ENCODE assay signal across 17 cellular contexts in the genomic region with DNA sequence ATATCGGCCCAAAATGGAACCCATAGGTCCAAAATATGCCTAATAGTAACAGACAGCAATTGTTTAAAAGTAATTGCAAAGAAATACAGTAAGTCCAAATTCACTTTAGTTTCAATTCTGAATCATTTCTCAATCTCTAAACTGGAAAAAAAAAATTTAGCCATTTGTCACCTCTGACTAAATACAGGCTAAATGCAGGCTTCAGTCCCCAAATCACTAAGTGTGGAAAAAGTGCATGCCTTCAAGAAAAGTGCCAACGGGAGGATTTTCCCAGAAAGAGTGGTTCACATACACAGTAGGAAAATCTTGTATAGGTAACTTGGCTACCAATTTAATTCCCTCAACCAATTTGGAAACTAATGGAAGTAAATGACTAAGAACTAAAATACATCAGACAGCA. TPM values are rescaled to one million over a fixed set of nuclear protein-coding genes. Genes with fewer than 3 reads are reported as not detected.
DNase-seq lines count a peak whose midpoint lies in the region; ATAC-seq, FAIRE-seq and TF ChIP-seq lines count a peak whose summit lies in the region.
"Had no signal": no experiment of that assay in that cellular context is flagged by ENCODE, and none has a peak within 500 bp of the region (broad histone marks: within the 10 kb centered on the region; RNA-seq: fewer than 3 reads in every experiment).

No MANE protein-coding gene starts in this region.

- no peak for TF ChIP-seq RAD21 in GM12878 (IDR thresholded peaks at IDR 0.05; ENCODE audit: insufficient read depth, low read depth, low read length)

- no peak for TF ChIP-seq POLR2A in GM12878 (IDR thresholded peaks at IDR 0.05; ENCODE audit: low read depth, low read length)

- TSS peak; percentile 24 for BruUV-seq in GM12878 (replicated peaks; lab: Mats Ljungman, UMichigan)

- no peak for FAIRE-seq in GM12878 (lab: Jason Lieb, UNC)

- H3K4me1 ChIP-seq in OCI-LY3 (ENCODE audit: low read length) (peaks cover 35% of the 10 kb centered on the region), GM12878 (ENCODE audit: control insufficient read depth, insufficient read depth, low read length) (peaks cover 41% of the 10 kb centered on the region)

- peaks cover 79% of the 10 kb centered on the region for H3K79me2 ChIP-seq in OCI-LY3 (ENCODE audit: low read length)
- peaks cover 52% of the 10 kb centered on the region for H3K79me2 ChIP-seq in GM12878 (ENCODE audit: control insufficient read depth, insufficient read depth, low read length)

- DNase-seq in natural killer cell treated with Interleukin-12 subunit alpha and Interleukin-12 subunit beta and Interleukin-15 and Interleukin-18, amount 100 ng/mL, for 72 hours (ENCODE audit: low spot score) = no peak
- DNase-seq in natural killer cell (no peak), GM12878 (ENCODE audit: low read depth, low spot score) (no peak), G401 (ENCODE audit: low spot score) (no peak), GM10266 (ENCODE audit: extremely low spot score) (no peak)
- DNase-seq in stimulated activated naive CD8-positive, alpha-beta T cell treated with anti-CD3 and anti-CD28 coated beads, Interleukin-15, amount 100 ng/mL, for 72 hours = no peak
- DNase-seq: GM23248, KBM-7, NCI-H1048, NCI-H2029 treated with DMSO at 0.1 percent for 48 hours, NCI-H510A had no signal

- TF ChIP-seq CTCF in natural killer cell (IDR thresholded peaks at IDR 0.05) (no peak), OCI-LY3 (IDR thresholded peaks at IDR 0.05; ENCODE audit: low read depth, low read length) (no peak), GM12878 (IDR thresholded peaks at IDR 0.05 in 2 of 3, conservative IDR thresholded peaks at IDR 0.05 in 1 of 3; ENCODE audit: control insufficient read depth in 2 of 3, extremely low read depth in 1 of 3, insufficient read depth in 1 of 3, low read depth in 3 of 3, low read length in 3 of 3) (no peak), GM10266 (IDR thresholded peaks at IDR 0.05; ENCODE audit: control insufficient read depth, insufficient read depth, low read depth, missing control alignments) (no peak)

- peak; percentile 57 to 81 for ATAC-seq in natural killer cell treated with Interleukin-12 subunit alpha and Interleukin-12 subunit beta and Interleukin-15 and Interleukin-18, amount 100 ng/mL, for 72 hours
- no peak for ATAC-seq in natural killer cell
- peak; percentile 25 for ATAC-seq in GM12878
- ATAC-seq in stimulated activated naive CD8-positive, alpha-beta T cell treated with anti-CD3 and anti-CD28 coated beads, Interleukin-15, amount 100 ng/mL, for 72 hours = no peak
- ATAC-seq: Right ventricle myocardium inferior had no signal

- no peaks in the 10 kb centered on the region for H3K27me3 Mint-ChIP-seq in natural killer cell treated with Interleukin-12 subunit alpha and Interleukin-12 subunit beta and Interleukin-15 and Interleukin-18, amount 100 ng/mL, for 72 hours
- no peaks in the 10 kb centered on the region for H3K27me3 Mint-ChIP-seq in natural killer cell (ENCODE audit: low read depth in 2 of 2)
- H3K27me3 Mint-ChIP-seq in stimulated activated naive CD8-positive, alpha-beta T cell treated with anti-CD3 and anti-CD28 coated beads, Interleukin-15, amount 100 ng/mL, for 72 hours = no peaks in the 10 kb centered on the region
- H3K27me3 Mint-ChIP-seq: brain, type B pancreatic cell had no signal

- SMC1A ChIA-PET in GM12878 (lab: Charles Lee; ENCODE audit: uncharacterized antibody, unreplicated experiment) = interaction anchor here (0.7 to 5.2 kb wide), 18 partner anchors 10 to 172 kb away, joined by 3 to 59 read pairs (median 4); no protein-coding TSS in a partner anchor

- H3K27ac Mint-ChIP-seq in natural killer cell treated with Interleukin-12 subunit alpha and Interleukin-12 subunit beta and Interleukin-15 and Interleukin-18, amount 100 ng/mL, for 72 hours = peak overlapping the region; percentile 82 to 96
- H3K27ac Mint-ChIP-seq in natural killer cell = no peak overlapping the region
- peak overlapping the region in 1 of 2 donors; percentile 92 for H3K27ac Mint-ChIP-seq in stimulated activated naive CD8-positive, alpha-beta T cell treated with anti-CD3 and anti-CD28 coated beads, Interleukin-15, amount 100 ng/mL, for 72 hours
- H3K27ac Mint-ChIP-seq: brain had no signal

- CTCF ChIA-PET in GM12878 (lab: Yijun Ruan, JAX) = interaction anchor here (0.8 to 1.7 kb wide), 6 partner anchors 11 to 271 kb away, joined by 3 to 11 read pairs (median 4); a partner anchor contains a TSS

- intact Hi-C loops in natural killer cell (cut with micrococcal nuclease) = no loop called here
- intact Hi-C loops in GM12878 (cut with micrococcal nuclease; ENCODE audit: unreplicated experiment) = loop anchor here (2.0 kb wide), 1 partner anchor 40 kb away; no protein-coding TSS in a partner anchor

- 30% methylated on average over 2 of the region's 2 CpGs for WGBS in GM12878 (ENCODE audit: insufficient coverage, insufficient replicate concordance, low lambda C conversion rate, missing lambda C conversion rate)

- peaks cover 65 to 80% of the 10 kb centered on the region in 2 donors for H3K4me1 Mint-ChIP-seq in natural killer cell treated with Interleukin-12 subunit alpha and Interleukin-12 subunit beta and Interleukin-15 and Interleukin-18, amount 100 ng/mL, for 72 hours (ENCODE audit: low read depth in 2 of 2)
- peaks cover 70 to 80% of the 10 kb centered on the region in 2 donors for H3K4me1 Mint-ChIP-seq in natural killer cell
- peaks cover 84% of the 10 kb centered on the region for H3K4me1 Mint-ChIP-seq in stimulated activated naive CD8-positive, alpha-beta T cell treated with anti-CD3 and anti-CD28 coated beads, Interleukin-15, amount 100 ng/mL, for 72 hours

- H3K36me3 Mint-ChIP-seq in natural killer cell treated with Interleukin-12 subunit alpha and Interleukin-12 subunit beta and Interleukin-15 and Interleukin-18, amount 100 ng/mL, for 72 hours = no peaks in the 10 kb centered on the region
- no peaks in the 10 kb centered on the region for H3K36me3 Mint-ChIP-seq in natural killer cell
- H3K36me3 Mint-ChIP-seq: immature natural killer cell, type B pancreatic cell had no signal

- peak overlapping the region; percentile 72 for H3K4me3 Mint-ChIP-seq in natural killer cell treated with Interleukin-12 subunit alpha and Interleukin-12 subunit beta and Interleukin-15 and Interleukin-18, amount 100 ng/mL, for 72 hours
- no peak overlapping the region for H3K4me3 Mint-ChIP-seq in natural killer cell
- H3K4me3 Mint-ChIP-seq in stimulated activated naive CD8-positive, alpha-beta T cell treated with anti-CD3 and anti-CD28 coated beads, Interleukin-15, amount 100 ng/mL, for 72 hours = peak overlapping the region; percentile 32 to 62
- H3K4me3 Mint-ChIP-seq: brain, type B pancreatic cell had no signal

- H3K9ac ChIP-seq in OCI-LY3 (ENCODE audit: low read length) (peak overlapping the region; percentile 40), GM12878 (ENCODE audit: control insufficient read depth, insufficient read depth, low read length) (no peak overlapping the region)
- H3K9ac ChIP-seq: GM23248 had no signal

- peak overlapping the region; percentile 86 for H3K4me2 ChIP-seq in OCI-LY3 (ENCODE audit: low read length)
- peak overlapping the region; percentile 75 for H3K4me2 ChIP-seq in GM12878 (ENCODE audit: control insufficient read depth, insufficient read depth)

- no peak for TF ChIP-seq EP300 in GM12878 (IDR thresholded peaks at IDR 0.05; ENCODE audit: borderline replicate concordance in 1 of 2, control insufficient read depth in 1 of 2, low read depth in 2 of 2, low read length in 2 of 2)

- no peaks in the 10 kb centered on the region for H3K9me3 Mint-ChIP-seq in natural killer cell treated with Interleukin-12 subunit alpha and Interleukin-12 subunit beta and Interleukin-15 and Interleukin-18, amount 100 ng/mL, for 72 hours
- H3K9me3 Mint-ChIP-seq in natural killer cell = no peaks in the 10 kb centered on the region
- H3K9me3 Mint-ChIP-seq in stimulated activated naive CD8-positive, alpha-beta T cell treated with anti-CD3 and anti-CD28 coated beads, Interleukin-15, amount 100 ng/mL, for 72 hours = no peaks in the 10 kb centered on the region
- H3K9me3 Mint-ChIP-seq: brain, immature natural killer cell, type B pancreatic cell had no signal

- H3K27ac ChIP-seq in OCI-LY3 (ENCODE audit: low read length) (peak overlapping the region; percentile 64), GM12878 (ENCODE audit: control insufficient read depth, insufficient read depth) (peak overlapping the region; percentile 78)
- H3K27ac ChIP-seq: GM23248, VCaP had no signal

- no peaks in the 10 kb centered on the region for H3K36me3 ChIP-seq in OCI-LY3 (replicated peaks; ENCODE audit: low read depth, low read length)
- peaks cover 0 to under 1% of the 10 kb centered on the region in 2 experiments; a peak in 2 of 4 replicates for H3K36me3 ChIP-seq in GM12878 (ENCODE audit: control insufficient read depth in 2 of 2, insufficient read depth in 2 of 2, low read length in 1 of 2)

- POLR2A ChIA-PET in GM12878 (lab: Charles Lee) = interaction anchor here (1.0 to 3.7 kb wide), 5 partner anchors 30 to 204 kb away, joined by 3 to 17 read pairs (median 5); a partner anchor contains a TSS

- H3K9me3 ChIP-seq in OCI-LY3 (ENCODE audit: insufficient read depth, low read length) (no peaks in the 10 kb centered on the region), GM12878 (replicated peaks; ENCODE audit: control insufficient read depth, insufficient read depth, low read length) (no peaks in the 10 kb centered on the region)

- H3K27me3 ChIP-seq in OCI-LY3 (ENCODE audit: low read depth, low read length) (no peaks in the 10 kb centered on the region), GM12878 (replicated peaks in 1 of 2; ENCODE audit: control insufficient read depth in 2 of 2, insufficient read depth in 2 of 2, low read length in 1 of 2) (no peaks in the 10 kb centered on the region)

- RAD21 ChIA-PET in GM12878 (lab: Charles Lee; ENCODE audit: unreplicated experiment) = interaction anchor here (0.9 to 3.9 kb wide), 15 partner anchors 10 to 211 kb away, joined by 3 to 41 read pairs (median 5); a partner anchor contains a TSS

- H2AFZ ChIP-seq in OCI-LY3 (ENCODE audit: low read depth, low read length) (no peak overlapping the region), GM12878 (ENCODE audit: control insufficient read depth, low read depth, low read length) (no peak overlapping the region)
- H2AFZ ChIP-seq: GM23248 had no signal

- in situ Hi-C loops in GM12878 (cut with MboI) = no loop called here
- in situ Hi-C loops in G401 (cut with HindIII; ENCODE audit: low sequenced_read_pairs) = no loop called here

- H3K4me3 ChIP-seq in OCI-LY3 (ENCODE audit: low read length) (peak overlapping the region; percentile 57), GM12878 (peak overlapping the region; percentile 8)
- H3K4me3 ChIP-seq: GM23248 had no signal

- H4K20me1 ChIP-seq in OCI-LY3 (ENCODE audit: insufficient read depth, low read length) (peaks cover 31% of the 10 kb centered on the region), GM12878 (ENCODE audit: control insufficient read depth, insufficient read depth) (no peaks in the 10 kb centered on the region; the same call in 1 of the 2 replicates)

RNA-seq across cellular contexts. Expression of a gene that starts 35.7 kb away (rescaled TPM):
- 100 to 1,000 TPM in 1 of 2 donors, 10 to 100 TPM in 1; 88.7 to 111 TPM for total RNA-seq in natural killer cell treated with Interleukin-12 subunit alpha and Interleukin-12 subunit beta and Interleukin-15 and Interleukin-18, amount 100 ng/mL, for 72 hours
- total RNA-seq in natural killer cell (100 to 1,000 TPM in 2 of 3 donors, 10 to 100 TPM in 1; 71.6 to 120 (median 119) TPM), GM12878 (2014; rRNA removed) (13.2 and 15.6 TPM in 2 replicates), GM12878 (2014; rRNA removed; fragmentation: Illumina TruSeq; extraction: Trizol) (10.7 and 12.1 TPM in 2 replicates), GM12878 (2021) (24.5 and 31.9 TPM in 2 replicates)
- 171 and 172 TPM in 2 replicates for total RNA-seq in GM12878 (2013; cell fraction: nucleolus; rRNA removed)
- polyA plus RNA-seq in GM12878 (2011; ENCODE audit: low read depth) = 10.1 TPM
- polyA plus RNA-seq in GM12878 (2011; rRNA removed) (10.4 and 11.4 TPM in 2 replicates), GM12878 (2014; fragmentation: Illumina TruSeq; extraction: Trizol) (14.5 and 16.9 TPM in 2 replicates), GM12878 (2014; fragmentation: Nextera tagmentation; extraction: Ambion mirVana) (1 to 10 TPM; 2.5 to 2.6 TPM), GM12878 (2014; rRNA removed) (14.8 and 15.4 TPM in 2 replicates), GM12878 (2016; fragmentation: Nextera tagmentation; extraction: Ambion mirVana) (10 to 100 TPM in 1 of 2 experiments, 1 to 10 TPM in 1; 2.5 to 10.8 TPM)
- 12.4 and 14.7 TPM in 2 replicates for polyA plus RNA-seq in GM12878 (2011; cell fraction: cytosol; rRNA removed)
- 43.4 and 58.1 TPM in 2 replicates for polyA plus RNA-seq in GM12878 (2011; cell fraction: nucleus; rRNA removed)
- 12.7 and 13.7 TPM in 2 replicates for polyA plus RNA-seq in GM12878 (2012)
- 34.7 and 37.3 TPM in 2 replicates for polyA minus RNA-seq in GM12878 (2011; rRNA and poly(A)+ RNA removed)
- polyA minus RNA-seq in GM12878 (2011; cell fraction: cytosol; rRNA and poly(A)+ RNA removed) = 14.4 and 16.5 TPM in 2 replicates
- polyA minus RNA-seq in GM12878 (2011; cell fraction: nucleus; rRNA and poly(A)+ RNA removed) = 44.2 and 64.9 TPM in 2 replicates
- 6.5 and 8.1 TPM in 2 replicates for total RNA-seq in G401 (2014; rRNA removed; shearing (Covaris generic))

Comparison
In these comparisons a context has a peak if more than half of its experiments do, and no peak if none do; other contexts are left out.
1. ATAC-seq: peak in natural killer cell treated with Interleukin-12 subunit alpha and Interleukin-12 subunit beta and Interleukin-15 and Interleukin-18, amount 100 ng/mL, for 72 hours (2 of 2) and GM12878 (single experiment); none in natural killer cell (0 of 3) and stimulated activated naive CD8-positive, alpha-beta T cell treated with anti-CD3 and anti-CD28 coated beads, Interleukin-15, amount 100 ng/mL, for 72 hours (single experiment).
2. H3K27ac Mint-ChIP-seq: peak in natural killer cell treated with Interleukin-12 subunit alpha and Interleukin-12 subunit beta and Interleukin-15 and Interleukin-18, amount 100 ng/mL, for 72 hours (2 of 2); none in natural killer cell (0 of 2).